In genomic region chr10:113316506-113316905, GRCh38 we compare ENCODE assay signal across 26 cellular contexts.
"Had no signal": no experiment of that assay in that cellular context is flagged by ENCODE, and none has a peak within 500 bp of the region (broad histone marks: within the 10 kb centered on the region; RNA-seq: fewer than 3 reads in every experiment).

No MANE protein-coding gene starts in this region.

- H3K4me2 ChIP-seq: smooth muscle cell had no signal

- DNase-seq: activated CD4-positive, alpha-beta T cell treated with anti-CD3 and anti-CD28 coated beads, Interleukin-2, amount 10 ng/mL, durations not matched to agents 24 days and 14 days; activated CD8-positive, alpha-beta T cell treated with anti-CD3 and anti-CD28 coated beads for 36 hours; activated gamma-delta T cell; activated naive CD4-positive, alpha-beta T cell treated with anti-CD3 and anti-CD28 coated beads, Interleukin-2, amount 50 U/mL, for 16 hours; activated naive CD8-positive, alpha-beta T cell treated with anti-CD3 and anti-CD28 coated beads, Interleukin-2, amount 50 U/mL, for 24 hours; body of pancreas; dermis blood vessel endothelial cell; effector CD8-positive, alpha-beta T cell; head of caudate nucleus; hypothalamus; islet precursor cell; left cardiac atrium; nucleus accumbens; sigmoid colon; stimulated activated CD4-positive, alpha-beta T cell treated with anti-CD3 and anti-CD28 coated beads, Interleukin-4, amount 100 ng/mL, for 1 hour; stimulated activated naive CD4-positive, alpha-beta T cell; T1000; testis; trophoblast cell; uterus had no signal

- H3K9me3 ChIP-seq: body of pancreas, sigmoid colon, testis, uterus had no signal

- H3K4me3 Mint-ChIP-seq: activated CD4-positive, alpha-beta T cell treated with anti-CD3 and anti-CD28 coated beads, Interleukin-2, amount 10 ng/mL, durations not matched to agents 24 days and 14 days; activated CD8-positive, alpha-beta T cell treated with anti-CD3 and anti-CD28 coated beads for 36 hours; activated naive CD8-positive, alpha-beta T cell treated with anti-CD3 and anti-CD28 coated beads, Interleukin-2, amount 50 U/mL, for 24 hours; activated T-helper 1 cell treated with anti-CD3 and anti-CD28 coated beads, Interleukin-12 subunit alpha, Interleukin-12 subunit beta, Interleukin-2, Interleukin-4 antibody, amounts not matched to agents 30 ng/mL and 10 ng/mL and 1 ng/mL, durations not matched to agents 14 hours and 24 hours and 36 hours; nephron; T-helper 1 cell treated with Interleukin-12 subunit alpha and Interleukin-12 subunit beta and Interleukin-4 antibody, amounts not matched to agents 30 μg/mL and 1 μg/mL, for 36 hours had no signal

- ATAC-seq: activated CD4-positive, CD25-positive, alpha-beta regulatory T cell treated with anti-CD3 and anti-CD28 coated beads, Interleukin-2, amount 50 U/mL, for 24 hours; activated CD8-positive, alpha-beta T cell treated with anti-CD3 and anti-CD28 coated beads for 36 hours; activated naive CD8-positive, alpha-beta T cell treated with anti-CD3 and anti-CD28 coated beads, Interleukin-2, amount 50 U/mL, for 24 hours; body of pancreas; gastroesophageal sphincter; left cardiac atrium had no signal

- H3K4me3 ChIP-seq: body of pancreas, gastroesophageal sphincter, sigmoid colon, smooth muscle cell, testis, uterus had no signal

- H3K27ac ChIP-seq: body of pancreas, gastroesophageal sphincter, sigmoid colon, testis, uterus had no signal

- H3K27me3 ChIP-seq: body of pancreas, sigmoid colon, testis, uterus had no signal

- H3K27ac Mint-ChIP-seq: activated CD4-positive, alpha-beta T cell treated with anti-CD3 and anti-CD28 coated beads, Interleukin-2, amount 10 ng/mL, durations not matched to agents 24 days and 14 days; activated CD8-positive, alpha-beta T cell treated with anti-CD3 and anti-CD28 coated beads for 36 hours; activated naive CD8-positive, alpha-beta T cell treated with anti-CD3 and anti-CD28 coated beads, Interleukin-2, amount 50 U/mL, for 24 hours; activated T-helper 1 cell treated with anti-CD3 and anti-CD28 coated beads, Interleukin-12 subunit alpha, Interleukin-12 subunit beta, Interleukin-2, Interleukin-4 antibody, amounts not matched to agents 30 ng/mL and 10 ng/mL and 1 ng/mL, durations not matched to agents 14 hours and 24 hours and 36 hours; nephron; T-helper 1 cell treated with Interleukin-12 subunit alpha and Interleukin-12 subunit beta and Interleukin-4 antibody, amounts not matched to agents 30 μg/mL and 1 μg/mL, for 36 hours had no signal

- H3K9me3 Mint-ChIP-seq: activated CD4-positive, alpha-beta T cell treated with anti-CD3 and anti-CD28 coated beads, Interleukin-2, amount 10 ng/mL, durations not matched to agents 24 days and 14 days; activated CD8-positive, alpha-beta T cell treated with anti-CD3 and anti-CD28 coated beads for 36 hours; activated naive CD8-positive, alpha-beta T cell treated with anti-CD3 and anti-CD28 coated beads, Interleukin-2, amount 50 U/mL, for 24 hours; activated T-helper 1 cell treated with anti-CD3 and anti-CD28 coated beads, Interleukin-12 subunit alpha, Interleukin-12 subunit beta, Interleukin-2, Interleukin-4 antibody, amounts not matched to agents 30 ng/mL and 10 ng/mL and 1 ng/mL, durations not matched to agents 14 hours and 24 hours and 36 hours had no signal

- H3K36me3 ChIP-seq: gastroesophageal sphincter, sigmoid colon, uterus had no signal

- H3K27me3 Mint-ChIP-seq: activated CD4-positive, alpha-beta T cell treated with anti-CD3 and anti-CD28 coated beads, Interleukin-2, amount 10 ng/mL, durations not matched to agents 24 days and 14 days; activated CD8-positive, alpha-beta T cell treated with anti-CD3 and anti-CD28 coated beads for 36 hours; activated naive CD8-positive, alpha-beta T cell treated with anti-CD3 and anti-CD28 coated beads, Interleukin-2, amount 50 U/mL, for 24 hours had no signal

- H3K4me1 ChIP-seq: body of pancreas, gastroesophageal sphincter, sigmoid colon, testis, uterus had no signal

- H3K4me1 Mint-ChIP-seq: activated CD4-positive, alpha-beta T cell treated with anti-CD3 and anti-CD28 coated beads, Interleukin-2, amount 10 ng/mL, durations not matched to agents 24 days and 14 days; nephron had no signal
